In the genomic region with DNA sequence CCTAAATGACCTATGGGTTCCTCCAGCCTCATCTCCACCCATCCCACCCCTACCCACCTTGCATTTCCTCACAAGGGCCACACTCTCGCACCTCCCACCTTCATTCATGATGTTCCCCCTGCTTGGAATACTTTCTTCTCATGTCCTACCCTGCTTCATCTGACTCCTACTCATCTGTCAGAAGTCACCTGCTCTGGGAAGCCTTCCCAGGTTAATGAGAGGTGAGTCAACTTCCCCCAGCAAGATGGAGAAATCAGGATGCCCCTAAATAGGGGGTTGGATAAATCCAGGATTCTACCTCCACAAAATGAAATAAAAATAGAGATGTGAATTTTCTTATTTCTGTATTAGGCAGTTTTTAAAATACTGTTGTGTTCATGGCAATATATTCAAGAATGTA, we compare ENCODE assay signal across 1 cellular context.
TF ChIP-seq lines count a peak whose summit lies in the region.

No MANE protein-coding gene starts in this region.

TF ChIP-seq in A549, 52 proteins besides CTCF, POLR2A, EP300 and RAD21 (continued from another document):
- TF ChIP-seq RCOR1 (IDR thresholded peaks at IDR 0.05; ENCODE audit: low read depth, low read length): no peak
- no peak for TF ChIP-seq JUNB (IDR thresholded peaks at IDR 0.05)
- TF ChIP-seq, protein P1, sequence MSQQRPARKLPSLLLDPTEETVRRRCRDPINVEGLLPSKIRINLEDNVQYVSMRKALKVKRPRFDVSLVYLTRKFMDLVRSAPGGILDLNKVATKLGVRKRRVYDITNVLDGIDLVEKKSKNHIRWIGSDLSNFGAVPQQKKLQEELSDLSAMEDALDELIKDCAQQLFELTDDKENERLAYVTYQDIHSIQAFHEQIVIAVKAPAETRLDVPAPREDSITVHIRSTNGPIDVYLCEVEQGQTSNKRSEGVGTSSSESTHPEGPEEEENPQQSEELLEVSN (IDR thresholded peaks at IDR 0.05; ENCODE audit: borderline replicate concordance, low read depth): no peak
- TF ChIP-seq EHMT2 (IDR thresholded peaks at IDR 0.05; ENCODE audit: low read depth): no peak
- no peak for TF ChIP-seq SREBF2 (IDR thresholded peaks at IDR 0.05)
- no peak for TF ChIP-seq RNF2 (IDR thresholded peaks at IDR 0.05; ENCODE audit: borderline replicate concordance, low read depth)
- TF ChIP-seq CBX8 (IDR thresholded peaks at IDR 0.05): no peak
- TF ChIP-seq TFCP2L1 (CRISPR knock-in tag; IDR thresholded peaks at IDR 0.05): no peak
